Comparison of ENCODE assay signal across 19 cellular contexts in the genomic region with DNA sequence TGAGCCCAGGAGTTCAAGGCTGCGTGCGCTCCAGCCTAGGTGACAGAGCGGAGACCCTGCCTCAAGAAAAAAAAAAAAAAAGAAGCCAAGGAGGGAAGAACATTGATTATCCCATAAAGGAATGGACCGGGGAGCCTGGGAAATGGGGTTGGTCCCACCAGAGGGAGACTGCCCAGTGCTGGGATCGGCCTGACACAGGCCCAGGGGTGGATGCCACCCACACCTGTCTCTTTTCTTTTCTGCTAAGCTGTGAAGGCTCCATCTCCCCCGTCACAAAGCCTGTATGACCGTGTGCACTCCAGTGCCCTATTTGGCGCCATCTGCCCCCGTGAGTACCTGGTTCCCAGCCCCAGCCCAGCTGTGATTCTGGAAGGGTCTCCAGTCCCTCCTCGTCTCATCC. TPM values are rescaled to one million over a fixed set of nuclear protein-coding genes. Genes with fewer than 3 reads are reported as not detected.
A peak's percentile ranks its signal among the peaks of the same experiment; 100 is the strongest.
DNase-seq lines count a peak whose midpoint lies in the region; ATAC-seq and TF ChIP-seq lines count a peak whose summit lies in the region.
"Had no signal": no experiment of that assay in that cellular context is flagged by ENCODE, and none has a peak within 500 bp of the region (broad histone marks: within the 10 kb centered on the region; RNA-seq: fewer than 3 reads in every experiment).

No MANE protein-coding gene starts in this region.

- no peak for ATAC-seq in activated T-cell treated with anti-CD3 and anti-CD28 coated beads, Interleukin-2, amount 50 U/mL, for 72 hours (replicated peaks in 1 of 2)
- ATAC-seq in WTC11: no peak
- ATAC-seq: A549; CD8-positive, alpha-beta T cell had no signal

- POLR2A ChIA-PET in WTC11 (lab: Charles Lee): interaction anchor here (1.3 to 1.4 kb wide), 2 partner anchors 17 to 96 kb away, joined by 4 read pairs; no protein-coding TSS in a partner anchor

- peak overlapping the region; percentile 46 for H3K27ac Mint-ChIP-seq in activated T-cell treated with anti-CD3 and anti-CD28 coated beads, Interleukin-2, amount 50 U/mL, for 72 hours
- H3K27ac Mint-ChIP-seq in WTC11 (0 out of 2 replicates have a peak overlapping the region, but pooled peaks have one; percentile 65), nephron (peak overlapping the region in 2 of 3 experiments; percentile 45 to 52), type B pancreatic cell (peak overlapping the region; percentile 46), immature natural killer cell (no peak overlapping the region), chondrocyte (ENCODE audit: unreplicated experiment) (no peak overlapping the region)
- H3K27ac Mint-ChIP-seq: B cell; CD8-positive, alpha-beta T cell had no signal

- no peak for DNase-seq in activated T-cell treated with anti-CD3 and anti-CD28 coated beads, Interleukin-2, amount 50 U/mL, for 72 hours
- DNase-seq in activated T-cell treated with anti-CD3 and anti-CD28 coated beads for 4 hours (no peak), WTC11 (ENCODE audit: low spot score) (no peak), type B pancreatic cell (ENCODE audit: extremely low spot score, unreplicated experiment) (no peak), immature natural killer cell (no peak), chondrocyte (ENCODE audit: low spot score) (no peak), NCI-H146 treated with DMSO at 0.1 percent for 48 hours (lab: John Stamatoyannopoulos, UW; ENCODE audit: unreplicated experiment) (no peak)
- DNase-seq: 8988T; ACHN; Caco-2; CD4-positive, CD25-positive, alpha-beta regulatory T cell; CD8-positive, alpha-beta T cell; DMS153; DND-41; GOT3; H9 had no signal

- no peaks in the 10 kb centered on the region for H3K9me3 Mint-ChIP-seq in activated T-cell treated with anti-CD3 and anti-CD28 coated beads, Interleukin-2, amount 50 U/mL, for 72 hours
- H3K9me3 Mint-ChIP-seq in WTC11 (no peaks in the 10 kb centered on the region), nephron (no peaks in the 10 kb centered on the region), type B pancreatic cell (no peaks in the 10 kb centered on the region), immature natural killer cell (no peaks in the 10 kb centered on the region), chondrocyte (ENCODE audit: low read depth) (no peaks in the 10 kb centered on the region)
- H3K9me3 Mint-ChIP-seq: CD4-positive, CD25-positive, alpha-beta regulatory T cell; CD8-positive, alpha-beta T cell; H9 had no signal

- TF ChIP-seq CTCF in WTC11 (IDR thresholded peaks at IDR 0.05) (no peak), nephron (IDR thresholded peaks at IDR 0.05; ENCODE audit: unreplicated experiment in 3 of 3) (no peak), type B pancreatic cell (conservative IDR thresholded peaks at IDR 0.05) (no peak), chondrocyte (IDR thresholded peaks at IDR 0.05) (no peak)

- CTCF ChIA-PET in WTC11 (lab: Charles Lee): interaction anchor here (0.7 to 1.9 kb wide), 6 partner anchors 13 to 121 kb away, joined by 3 to 14 read pairs (median 4); partner anchors contain the start of gene MGRN1

- H3K36me3 Mint-ChIP-seq in activated T-cell treated with anti-CD3 and anti-CD28 coated beads, Interleukin-2, amount 50 U/mL, for 72 hours (ENCODE audit: insufficient read depth in 2 of 2): no peaks in the 10 kb centered on the region
- H3K36me3 Mint-ChIP-seq in WTC11 (no peaks in the 10 kb centered on the region), nephron (ENCODE audit: low read depth) (no peaks in the 10 kb centered on the region), type B pancreatic cell (no peaks in the 10 kb centered on the region), immature natural killer cell (no peaks in the 10 kb centered on the region), chondrocyte (ENCODE audit: low read depth) (no peaks in the 10 kb centered on the region)
- H3K36me3 Mint-ChIP-seq: CD4-positive, CD25-positive, alpha-beta regulatory T cell; CD8-positive, alpha-beta T cell had no signal

- no peaks in the 10 kb centered on the region for H3K27me3 Mint-ChIP-seq in activated T-cell treated with anti-CD3 and anti-CD28 coated beads, Interleukin-2, amount 50 U/mL, for 72 hours (ENCODE audit: low read depth)
- no peaks in the 10 kb centered on the region for H3K27me3 Mint-ChIP-seq in WTC11 (ENCODE audit: low read depth)
- no peaks in the 10 kb centered on the region for H3K27me3 Mint-ChIP-seq in nephron (ENCODE audit: low read depth)
- no peaks in the 10 kb centered on the region for H3K27me3 Mint-ChIP-seq in type B pancreatic cell
- H3K27me3 Mint-ChIP-seq in immature natural killer cell (ENCODE audit: low read depth in 3 of 3): peaks cover 2 to 3% (median 2%) of the 10 kb centered on the region in 3 donors
- H3K27me3 Mint-ChIP-seq in chondrocyte (ENCODE audit: low read depth): peaks cover 16% of the 10 kb centered on the region

- H3K4me1 Mint-ChIP-seq in activated T-cell treated with anti-CD3 and anti-CD28 coated beads, Interleukin-2, amount 50 U/mL, for 72 hours (ENCODE audit: low read depth): no peaks in the 10 kb centered on the region
- H3K4me1 Mint-ChIP-seq in WTC11: peaks cover 7% of the 10 kb centered on the region
- peaks cover 10% of the 10 kb centered on the region for H3K4me1 Mint-ChIP-seq in nephron
- peaks cover 4% of the 10 kb centered on the region for H3K4me1 Mint-ChIP-seq in type B pancreatic cell (ENCODE audit: unreplicated experiment)
- H3K4me1 Mint-ChIP-seq in immature natural killer cell: no peaks in the 10 kb centered on the region
- no peaks in the 10 kb centered on the region for H3K4me1 Mint-ChIP-seq in chondrocyte (ENCODE audit: low read depth)
- H3K4me1 Mint-ChIP-seq: B cell; CD4-positive, CD25-positive, alpha-beta regulatory T cell had no signal

- H3K4me3 Mint-ChIP-seq in activated T-cell treated with anti-CD3 and anti-CD28 coated beads, Interleukin-2, amount 50 U/mL, for 72 hours: no peak overlapping the region
- H3K4me3 Mint-ChIP-seq in WTC11: no peak overlapping the region
- no peak overlapping the region for H3K4me3 Mint-ChIP-seq in nephron
- H3K4me3 Mint-ChIP-seq in type B pancreatic cell: no peak overlapping the region
- no peak overlapping the region for H3K4me3 Mint-ChIP-seq in immature natural killer cell
- H3K4me3 Mint-ChIP-seq in chondrocyte (ENCODE audit: unreplicated experiment): no peak overlapping the region
- H3K4me3 Mint-ChIP-seq: B cell; CD8-positive, alpha-beta T cell; H9 had no signal

TF ChIP-seq in WTC11, 78 proteins besides CTCF, POLR2A, EP300 and RAD21 (continues in another document):
- no peak for TF ChIP-seq GRHL2 (CRISPR knock-in tag; IDR thresholded peaks at IDR 0.05; ENCODE audit: insufficient replicate concordance, severe bottlenecking)
- TF ChIP-seq HMGA2 (CRISPR knock-in tag; IDR thresholded peaks at IDR 0.05): no peak
- no peak for TF ChIP-seq RELA (CRISPR knock-in tag; IDR thresholded peaks at IDR 0.05; ENCODE audit: borderline replicate concordance)
- TF ChIP-seq JUN (CRISPR knock-in tag; IDR thresholded peaks at IDR 0.05): no peak
- no peak for TF ChIP-seq MLX (CRISPR knock-in tag; IDR thresholded peaks at IDR 0.05)
- no peak for TF ChIP-seq GABPB1 (CRISPR knock-in tag; IDR thresholded peaks at IDR 0.05)
- TF ChIP-seq, protein P1, sequence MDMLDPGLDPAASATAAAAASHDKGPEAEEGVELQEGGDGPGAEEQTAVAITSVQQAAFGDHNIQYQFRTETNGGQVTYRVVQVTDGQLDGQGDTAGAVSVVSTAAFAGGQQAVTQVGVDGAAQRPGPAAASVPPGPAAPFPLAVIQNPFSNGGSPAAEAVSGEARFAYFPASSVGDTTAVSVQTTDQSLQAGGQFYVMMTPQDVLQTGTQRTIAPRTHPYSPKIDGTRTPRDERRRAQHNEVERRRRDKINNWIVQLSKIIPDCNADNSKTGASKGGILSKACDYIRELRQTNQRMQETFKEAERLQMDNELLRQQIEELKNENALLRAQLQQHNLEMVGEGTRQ (CRISPR knock-in tag; IDR thresholded peaks at IDR 0.05): no peak

RNA-seq across cellular contexts. Expression of gene UBALD1, which starts 15.7 kb away (rescaled TPM):
- total RNA-seq in activated T-cell treated with anti-CD3 and anti-CD28 coated beads, Interleukin-2, amount 50 U/mL, for 72 hours: 10 to 100 TPM; 17.2 to 18.4 TPM
- 56.8 to 59.5 TPM (median 59.0 TPM) in 3 replicates for total RNA-seq in WTC11 (2021)
- 49.2 and 85.9 TPM in 2 replicates for total RNA-seq in type B pancreatic cell (ENCODE audit: low replicate concordance)
- polyA plus RNA-seq in immature natural killer cell: 10 to 100 TPM in 1 of 3 donors, 1 to 10 TPM in 2; 2.3 to 11.8 (median 6.5) TPM
- total RNA-seq in chondrocyte: 22.9 to 36.6 TPM (median 23.6 TPM) in 3 replicates

RNA-seq across cellular contexts. Expression of gene MGRN1, which starts 25.6 kb away (rescaled TPM):
- 100 to 1,000 TPM; 107 to 116 TPM for total RNA-seq in activated T-cell treated with anti-CD3 and anti-CD28 coated beads, Interleukin-2, amount 50 U/mL, for 72 hours
- total RNA-seq in WTC11 (2021) (79.4 to 88.8 TPM (median 80.7 TPM) in 3 replicates), type B pancreatic cell (ENCODE audit: low replicate concordance) (87.9 and 88.6 TPM in 2 replicates), chondrocyte (81.9 to 88.4 TPM (median 83.4 TPM) in 3 replicates)
- polyA plus RNA-seq in immature natural killer cell: 10 to 100 TPM in 1 of 3 donors, 1 to 10 TPM in 2; 2.3 to 13.2 (median 3.5) TPM

RNA-seq across cellular contexts. Expression of gene C16orf96, which starts 42.9 kb away (rescaled TPM):
- under 1 TPM; 0.51 to 0.55 TPM for total RNA-seq in activated T-cell treated with anti-CD3 and anti-CD28 coated beads, Interleukin-2, amount 50 U/mL, for 72 hours
- total RNA-seq in WTC11 (2021) (1.3 to 2.1 TPM (median 1.5 TPM) in 3 replicates), type B pancreatic cell (ENCODE audit: low replicate concordance) (0.14 and 0.43 TPM in 2 replicates), chondrocyte (0.12 to 0.23 TPM in 2 of 3 replicates, not detected in the other)
- polyA plus RNA-seq in immature natural killer cell: not detected
- polyA plus RNA-seq: CD4-positive, CD25-positive, alpha-beta regulatory T cell had no signal

Comparison
In these comparisons a context has a peak if more than half of its experiments do, and no peak if none do; other contexts are left out.
1. H3K27ac Mint-ChIP-seq: peak in activated T-cell treated with anti-CD3 and anti-CD28 coated beads, Interleukin-2, amount 50 U/mL, for 72 hours (single experiment), WTC11 (single experiment), nephron (2 of 3) and type B pancreatic cell (single experiment); none in immature natural killer cell (0 of 6) and chondrocyte (single experiment).